In the genomic region with DNA sequence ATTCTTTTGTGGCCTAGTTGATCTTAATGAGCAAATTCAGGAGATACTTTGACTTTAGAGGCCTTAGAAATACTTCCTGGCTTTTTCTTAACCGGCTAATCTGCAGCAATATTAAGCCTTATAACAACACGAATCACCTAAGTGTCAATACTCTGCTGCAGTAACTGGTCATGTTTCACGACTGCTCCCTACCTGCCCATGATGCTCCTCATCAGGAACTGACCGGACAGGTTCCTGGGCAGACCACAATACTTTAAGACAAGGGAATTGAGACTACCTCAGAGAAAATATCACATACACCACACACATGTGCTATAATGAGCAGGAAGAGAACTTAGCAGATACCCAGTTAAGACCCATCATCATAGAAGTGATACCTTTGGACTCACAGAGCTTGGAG, we compare ENCODE assay signal across 17 cellular contexts.
DNase-seq lines count a peak whose midpoint lies in the region; ATAC-seq, FAIRE-seq and TF ChIP-seq lines count a peak whose summit lies in the region.
"Had no signal": no experiment of that assay in that cellular context is flagged by ENCODE, and none has a peak within 500 bp of the region (broad histone marks: within the 10 kb centered on the region; RNA-seq: fewer than 3 reads in every experiment).

No MANE protein-coding gene starts in this region.

- H2AK5ac ChIP-seq in mesendoderm (ENCODE audit: low read length): no peak overlapping the region

- no peaks in the 10 kb centered on the region for H3K9me3 ChIP-seq in BLaER1 treated with 17β-estradiol and CSF1 and Interleukin-3, amounts not matched to agents 10 nM and 100 nM (replicated peaks in 1 of 11)
- no peaks in the 10 kb centered on the region for H3K9me3 ChIP-seq in right lobe of liver

- no peak overlapping the region for H3K23ac ChIP-seq in mesendoderm (ENCODE audit: low read length)

- no peaks in the 10 kb centered on the region for H3K79me1 ChIP-seq in mesendoderm (ENCODE audit: low read length)

- H2BK120ac ChIP-seq in mesendoderm (ENCODE audit: low read depth, low read length): no peak overlapping the region

- no peak overlapping the region for H4K5ac ChIP-seq in mesendoderm (ENCODE audit: low read length)

- no peak overlapping the region for H3K18ac ChIP-seq in mesendoderm (ENCODE audit: low read length)

- H4K8ac ChIP-seq in mesendoderm (ENCODE audit: low read depth, low read length): no peak overlapping the region

- FAIRE-seq in bronchial epithelial cell (lab: Jason Lieb, UNC): no peak
- FAIRE-seq: H54 had no signal

- no peaks in the 10 kb centered on the region for H4K20me1 ChIP-seq in BLaER1 treated with 17β-estradiol and CSF1 and Interleukin-3, amounts not matched to agents 10 nM and 100 nM

- DNase-seq in HT-29 (ENCODE audit: low spot score) (peak; percentile 77), bronchial epithelial cell (ENCODE audit: low read depth) (peak; percentile 63), kidney tubule cell (ENCODE audit: low spot score) (peak; percentile 49), right lobe of liver (no peak), mesendoderm (no peak)
- DNase-seq: CD4-positive, alpha-beta memory T cell; HFFc6; KG1; NCI-H1092; NCI-H1436 treated with DMSO at 0.1 percent for 48 hours; NCI-H2029; NCI-H345 had no signal

- H3K36me3 ChIP-seq in BLaER1 treated with 17β-estradiol and CSF1 and Interleukin-3, amounts not matched to agents 10 nM and 100 nM: no peaks in the 10 kb centered on the region
- no peaks in the 10 kb centered on the region for H3K36me3 ChIP-seq in bronchial epithelial cell (ENCODE audit: control insufficient read depth, insufficient read depth, low read length)
- H3K36me3 ChIP-seq in right lobe of liver: no peaks in the 10 kb centered on the region
- no peaks in the 10 kb centered on the region for H3K36me3 ChIP-seq in mesendoderm (ENCODE audit: control insufficient read depth, insufficient read depth, low read length)

- no peaks in the 10 kb centered on the region for H3K27me3 ChIP-seq in BLaER1 treated with 17β-estradiol and CSF1 and Interleukin-3, amounts not matched to agents 10 nM and 100 nM
- no peaks in the 10 kb centered on the region for H3K27me3 ChIP-seq in bronchial epithelial cell (ENCODE audit: control insufficient read depth, insufficient read depth, low read length)
- no peaks in the 10 kb centered on the region for H3K27me3 ChIP-seq in right lobe of liver
- H3K27me3 ChIP-seq in mesendoderm (ENCODE audit: insufficient read depth, low read length, poor library complexity): no peaks in the 10 kb centered on the region

- H2BK15ac ChIP-seq in mesendoderm (replicated peaks; ENCODE audit: low read depth): no peak overlapping the region

- 77% methylated on average over 4 of the region's 4 CpGs for WGBS in right lobe of liver (ENCODE audit: insufficient coverage, low coverage, low lambda C conversion rate, missing lambda C conversion rate)
- WGBS in mesendoderm (ENCODE audit: extremely low coverage, insufficient coverage, low lambda C conversion rate): no CpG with 5 or more reads among the region's 4 CpGs

- H3K79me2 ChIP-seq in mesendoderm (ENCODE audit: control insufficient read depth, insufficient read depth, low read length): no peaks in the 10 kb centered on the region

- no peak for TF ChIP-seq POLR2A in right lobe of liver (IDR thresholded peaks at IDR 0.05)

- H3K4ac ChIP-seq in mesendoderm (ENCODE audit: low read depth, low read length): no peak overlapping the region

- intact Hi-C loops in right lobe of liver (cut with DNase I): no loop called here

- H3K4me2 ChIP-seq in BLaER1 treated with 17β-estradiol and CSF1 and Interleukin-3, amounts not matched to agents 10 nM and 100 nM: peak overlapping the region in 8 of 11 experiments; percentile 42 to 72 (median 59); a peak in 8 of 22 replicates
- no peak overlapping the region for H3K4me2 ChIP-seq in mesendoderm (ENCODE audit: low read length)

- ATAC-seq in right lobe of liver: no peak
- no peak for ATAC-seq in HG03196 (IDR thresholded peaks at IDR 0.05; ENCODE audit: unreplicated experiment)
- ATAC-seq: Panc1, Right ventricle myocardium inferior had no signal

- H3K56ac ChIP-seq in mesendoderm (ENCODE audit: low read length): no peak overlapping the region

- H3K4me3 ChIP-seq in BLaER1 treated with 17β-estradiol and CSF1 and Interleukin-3, amounts not matched to agents 10 nM and 100 nM: no peak overlapping the region
- H3K4me3 ChIP-seq in bronchial epithelial cell (ENCODE audit: low read depth, low read length) (no peak overlapping the region), right lobe of liver (no peak overlapping the region), mesendoderm (ENCODE audit: low read length) (no peak overlapping the region)

- H2BK5ac ChIP-seq in mesendoderm (ENCODE audit: low read length): no peak overlapping the region

- peaks cover 24 to 52% (median 45%) of the 10 kb centered on the region in 10 experiments for H3K4me1 ChIP-seq in BLaER1 treated with 17β-estradiol and CSF1 and Interleukin-3, amounts not matched to agents 10 nM and 100 nM
- H3K4me1 ChIP-seq in right lobe of liver (peaks cover 0 to 4% (median 0%) of the 10 kb centered on the region in 4 donors), mesendoderm (ENCODE audit: control insufficient read depth, low read depth, low read length) (no peaks in the 10 kb centered on the region)

- no peak for TF ChIP-seq CTCF in bronchial epithelial cell (IDR thresholded peaks at IDR 0.05; ENCODE audit: insufficient read depth, low read length, severe bottlenecking)
- no peak for TF ChIP-seq CTCF in right lobe of liver (IDR thresholded peaks at IDR 0.05)

- H3K27ac ChIP-seq in BLaER1 treated with 17β-estradiol and CSF1 and Interleukin-3, amounts not matched to agents 10 nM and 100 nM: peak overlapping the region in 2 of 11 experiments; percentile 56 to 80; a peak in 3 of 22 replicates
- H3K27ac ChIP-seq in right lobe of liver (no peak overlapping the region), mesendoderm (ENCODE audit: low read depth, low read length) (no peak overlapping the region)

- no peak overlapping the region for H3K9ac ChIP-seq in BLaER1 treated with 17β-estradiol and CSF1 and Interleukin-3, amounts not matched to agents 10 nM and 100 nM
- H3K9ac ChIP-seq in mesendoderm (ENCODE audit: low read length): no peak overlapping the region

Comparison
In these comparisons a context has a peak if more than half of its experiments do, and no peak if none do; other contexts are left out.
1. DNase-seq: peak in HT-29 (single experiment), bronchial epithelial cell (single experiment) and kidney tubule cell (single experiment); none in right lobe of liver (0 of 3) and mesendoderm (single experiment).